Comparison of ENCODE assay signal across 32 cellular contexts in genomic region chr13:94579063-94579462, GRCh38. TPM values are rescaled to one million over a fixed set of nuclear protein-coding genes. Genes with fewer than 3 reads are reported as not detected.
DNase-seq lines count a peak whose midpoint lies in the region; ATAC-seq, FAIRE-seq and TF ChIP-seq lines count a peak whose summit lies in the region.
"Had no signal": no experiment of that assay in that cellular context is flagged by ENCODE, and none has a peak within 500 bp of the region (broad histone marks: within the 10 kb centered on the region; RNA-seq: fewer than 3 reads in every experiment).

No MANE protein-coding gene starts in this region.

- no peaks in the 10 kb centered on the region for H4K20me1 ChIP-seq in HepG2 (ENCODE audit: insufficient read depth, low read length)
- H4K20me1 ChIP-seq: BLaER1; BLaER1 treated with 17β-estradiol and CSF1 and Interleukin-3, amounts not matched to agents 10 nM and 100 nM had no signal

- TF ChIP-seq POLR2A in right lobe of liver (IDR thresholded peaks at IDR 0.05), result no peak
- TF ChIP-seq POLR2A in HepG2 (IDR thresholded peaks at IDR 0.05; ENCODE audit: insufficient read depth in 1 of 2, low read depth in 2 of 2, low read length in 2 of 2), result no peak
- no peak for TF ChIP-seq POLR2A in GM12891 (IDR thresholded peaks at IDR 0.05; ENCODE audit: low read depth, low read length)
- TF ChIP-seq POLR2A in prostate gland (IDR thresholded peaks at IDR 0.05), result no peak

- H3K4me2 ChIP-seq in HepG2 (ENCODE audit: low read depth, low read length), result no peak overlapping the region
- H3K4me2 ChIP-seq: A549; BLaER1; BLaER1 treated with 17β-estradiol and CSF1 and Interleukin-3, amounts not matched to agents 10 nM and 100 nM had no signal

- WGBS in right lobe of liver (ENCODE audit: insufficient coverage, low coverage, low lambda C conversion rate, missing lambda C conversion rate), result 33% methylated on average over 1 of the region's 1 CpG
- WGBS in HepG2 (ENCODE audit: low lambda C conversion rate), result 75% methylated on average over 1 of the region's 1 CpG
- 57% methylated on average over 1 of the region's 1 CpG for WGBS in prostate gland

- in situ Hi-C loops in HepG2 (cut with HindIII; ENCODE audit: extremely low pct_ligation_motif_present, low pct_unique_long_range_greater_than_20kb), result no loop called here

- H3K79me2 ChIP-seq in HepG2 (ENCODE audit: insufficient read depth, low read length), result peaks cover under 1% of the 10 kb centered on the region

- peak; percentile 42 to 65 (median 56) for ATAC-seq in right lobe of liver
- ATAC-seq in HepG2, result no peak
- peak; percentile 69 for ATAC-seq in left lobe of liver
- ATAC-seq: A549; CD8-positive, alpha-beta T cell had no signal

- intact Hi-C loops in right lobe of liver (cut with DNase I) (no loop called here), HepG2 (cut with micrococcal nuclease; ENCODE audit: unreplicated experiment) (no loop called here), prostate gland (cut with DNase I) (no loop called here)

- no peak overlapping the region for H3K9ac ChIP-seq in HepG2 (ENCODE audit: insufficient read depth, low read depth, low read length)
- H3K9ac ChIP-seq: BLaER1; BLaER1 treated with 17β-estradiol and CSF1 and Interleukin-3, amounts not matched to agents 10 nM and 100 nM had no signal

- no peak overlapping the region for H2AFZ ChIP-seq in HepG2 (ENCODE audit: low read length)

- no peak overlapping the region for H3K4me3 ChIP-seq in right lobe of liver
- no peak overlapping the region for H3K4me3 ChIP-seq in HepG2 (replicated peaks in 1 of 3; ENCODE audit: insufficient read depth in 1 of 3, low read depth in 2 of 3, low read length in 3 of 3)
- no peak overlapping the region for H3K4me3 ChIP-seq in prostate gland
- H3K4me3 ChIP-seq: A549; BLaER1; BLaER1 treated with 17β-estradiol and CSF1 and Interleukin-3, amounts not matched to agents 10 nM and 100 nM had no signal

- H3K4me1 ChIP-seq in right lobe of liver (peaks cover 0 to 16% (median 5%) of the 10 kb centered on the region in 4 donors), HepG2 (ENCODE audit: insufficient read depth, low read length) (no peaks in the 10 kb centered on the region), prostate gland (replicated peaks) (no peaks in the 10 kb centered on the region)
- H3K4me1 ChIP-seq: A549; BE2C; BLaER1; BLaER1 treated with 17β-estradiol and CSF1 and Interleukin-3, amounts not matched to agents 10 nM and 100 nM; Caco-2 had no signal

- peaks cover 5 to 80% (median 30%) of the 10 kb centered on the region in 4 donors for H3K36me3 ChIP-seq in right lobe of liver
- peaks cover 10 to 40% of the 10 kb centered on the region in 2 experiments for H3K36me3 ChIP-seq in HepG2 (replicated peaks in 1 of 2; ENCODE audit: control insufficient read depth in 1 of 2, insufficient read depth in 2 of 2, low read length in 2 of 2)
- peaks cover 3 to 4% of the 10 kb centered on the region in 2 donors for H3K36me3 ChIP-seq in prostate gland

- H3K27ac ChIP-seq in right lobe of liver (peak overlapping the region in 1 of 3 donors; percentile 18), HepG2 (ENCODE audit: extremely low read length, insufficient read depth, low read length) (no peak overlapping the region), prostate gland (no peak overlapping the region)
- H3K27ac ChIP-seq: 22Rv1; A549; BLaER1; BLaER1 treated with 17β-estradiol and CSF1 and Interleukin-3, amounts not matched to agents 10 nM and 100 nM; C4-2B had no signal

- BruUV-seq in HepG2 (replicated peaks; lab: Mats Ljungman, UMichigan), result no TSS peak

- no peak for TF ChIP-seq RAD21 in HepG2 (CRISPR knock-in tag; IDR thresholded peaks at IDR 0.05)

- no peak for FAIRE-seq in HepG2 (lab: Jason Lieb, UNC)
- peak; percentile 23 for FAIRE-seq in GM12891 (lab: Jason Lieb, UNC)
- FAIRE-seq: A549, D721Med had no signal

- CTCF ChIA-PET in HepG2 (lab: Yijun Ruan, JAX; ENCODE audit: low intra/inter-chr PET ratio, low total read pairs), result no interaction called here

- DNase-seq in right lobe of liver (no peak), HepG2 (ENCODE audit: low spot score) (no peak), GM12891 (ENCODE audit: insufficient read length, low spot score) (no peak), left lobe of liver (ENCODE audit: low spot score) (no peak), prostate gland (ENCODE audit: low spot score) (no peak), NCI-H2081 (lab: John Stamatoyannopoulos, UW) (no peak)
- DNase-seq: 8988T; ACHN; AML-193; BE2C; C1 segment of cervical spinal cord; Caco-2; Calu3; CD4-positive, alpha-beta memory T cell; CD4-positive, alpha-beta T cell; CD4-positive, CD25-positive, alpha-beta regulatory T cell; CD8-positive, alpha-beta memory T cell; CD8-positive, alpha-beta T cell; COR-L47; DMS 273 treated with DMSO at 0.1 percent for 48 hours; DMS153; DMS53; DMS79; DMS79 treated with DMSO at 0.1 percent for 48 hours; DND-41; EL had no signal

- no peaks in the 10 kb centered on the region for H3K27me3 ChIP-seq in right lobe of liver
- H3K27me3 ChIP-seq in HepG2 (ENCODE audit: control insufficient read depth in 1 of 2, insufficient read depth in 2 of 2, low read length in 2 of 2), result no peaks in the 10 kb centered on the region
- no peaks in the 10 kb centered on the region for H3K27me3 ChIP-seq in prostate gland (replicated peaks; ENCODE audit: insufficient read depth)
- H3K27me3 ChIP-seq: BE2C; BLaER1; BLaER1 treated with 17β-estradiol and CSF1 and Interleukin-3, amounts not matched to agents 10 nM and 100 nM had no signal

- TF ChIP-seq CTCF in right lobe of liver (IDR thresholded peaks at IDR 0.05), result no peak
- no peak for TF ChIP-seq CTCF in HepG2 (CRISPR knock-in tag; IDR thresholded peaks at IDR 0.05)
- no peak for TF ChIP-seq CTCF in prostate gland (IDR thresholded peaks at IDR 0.05)

- no peak for TF ChIP-seq EP300 in HepG2 (IDR thresholded peaks at IDR 0.05; ENCODE audit: low read depth in 2 of 2, low read length in 2 of 2)
- no peak for TF ChIP-seq EP300 in HepG2 (CRISPR knock-in tag; IDR thresholded peaks at IDR 0.05; ENCODE audit: borderline replicate concordance)

- POLR2A ChIA-PET in HepG2 (lab: Yijun Ruan, JAX), result no interaction called here

- no peaks in the 10 kb centered on the region for H3K9me3 ChIP-seq in right lobe of liver
- H3K9me3 ChIP-seq in HepG2 (ENCODE audit: low read length), result no peaks in the 10 kb centered on the region
- H3K9me3 ChIP-seq in prostate gland, result no peaks in the 10 kb centered on the region
- H3K9me3 ChIP-seq: A549, BE2C, Caco-2 had no signal

RNA-seq across cellular contexts. Expression of gene TGDS, which starts 16.9 kb away (rescaled TPM):
- 10 to 100 TPM in 2 of 6 experiments, 1 to 10 TPM in 4; 8.6 to 11.9 (median 9.6) TPM for total RNA-seq in right lobe of liver
- 17.9 and 25.0 TPM in 2 replicates for total RNA-seq in HepG2 (2016; rRNA removed; fragmentation: Illumina TruSeq; extraction: Trizol)
- 3.1 and 3.5 TPM in 2 replicates for total RNA-seq in HepG2 (2016; cell fraction: cytosol; rRNA removed; fragmentation: Illumina TruSeq; extraction: Trizol; ENCODE audit: low read depth)
- 18.9 and 24.5 TPM in 2 replicates for total RNA-seq in HepG2 (2016; cell fraction: insoluble cytoplasmic fraction; rRNA removed; fragmentation: Illumina TruSeq; extraction: Trizol)
- 9.0 and 9.3 TPM in 2 replicates for total RNA-seq in HepG2 (2016; cell fraction: membrane; rRNA removed; fragmentation: Illumina TruSeq; extraction: Trizol)
- total RNA-seq in HepG2 (2016; cell fraction: nucleus; rRNA removed; fragmentation: Illumina TruSeq; extraction: Trizol), result 15.1 and 17.3 TPM in 2 replicates
- polyA plus RNA-seq in HepG2 (2011; rRNA removed), result 11.8 and 15.5 TPM in 2 replicates
- polyA plus RNA-seq in HepG2 (2011; cell fraction: cytosol; rRNA removed), result 6.1 and 9.6 TPM in 2 replicates
- 5.9 and 6.6 TPM in 2 replicates for polyA plus RNA-seq in HepG2 (2011; cell fraction: nucleus; rRNA removed)
- polyA plus RNA-seq in HepG2 (2012), result 8.9 and 12.5 TPM in 2 replicates
- polyA plus RNA-seq in HepG2 (2016; cell fraction: cytosol; fragmentation: Illumina TruSeq; extraction: Trizol; ENCODE audit: low read depth), result 1.9 and 2.0 TPM in 2 replicates
- 21.1 and 21.3 TPM in 2 replicates for polyA plus RNA-seq in HepG2 (2016; cell fraction: insoluble cytoplasmic fraction; fragmentation: Illumina TruSeq; extraction: Trizol; ENCODE audit: low read depth)
- polyA plus RNA-seq in HepG2 (2016; cell fraction: membrane; fragmentation: Illumina TruSeq; extraction: Trizol; ENCODE audit: low read depth), result 5.1 and 5.5 TPM in 2 replicates
- 20.2 and 23.5 TPM in 2 replicates for polyA plus RNA-seq in HepG2 (2016; cell fraction: nucleus; fragmentation: Illumina TruSeq; extraction: Trizol; ENCODE audit: insufficient read depth, low read depth)
- polyA minus RNA-seq in HepG2 (2011; rRNA and poly(A)+ RNA removed; ENCODE audit: low replicate concordance), result 4.5 and 4.8 TPM in 2 replicates
- polyA minus RNA-seq in HepG2 (2011; cell fraction: cytosol; rRNA and poly(A)+ RNA removed), result 7.3 and 8.0 TPM in 2 replicates
- 19.0 and 21.1 TPM in 2 replicates for polyA minus RNA-seq in HepG2 (2011; cell fraction: nucleus; rRNA and poly(A)+ RNA removed)
- polyA plus RNA-seq in GM12891 (2012; ENCODE audit: low read depth, missing spikeins), result 9.2 TPM
- 8.4 TPM for total RNA-seq in left lobe of liver
- total RNA-seq in prostate gland, result 10 to 100 TPM in 1 of 2 donors, 1 to 10 TPM in 1; 9.0 to 11.3 TPM

RNA-seq across cellular contexts. Expression of gene GPR180, which starts 22.6 kb away (rescaled TPM):
- total RNA-seq in right lobe of liver, result 1 to 10 TPM; 4.1 to 7.9 (median 5.0) TPM
- total RNA-seq in HepG2 (2016; rRNA removed; fragmentation: Illumina TruSeq; extraction: Trizol), result not detected in 2 replicates
- not detected in 2 replicates for total RNA-seq in HepG2 (2016; cell fraction: cytosol; rRNA removed; fragmentation: Illumina TruSeq; extraction: Trizol; ENCODE audit: low read depth)
- under 0.01 TPM in 1 of 2 replicates, not detected in the other for total RNA-seq in HepG2 (2016; cell fraction: insoluble cytoplasmic fraction; rRNA removed; fragmentation: Illumina TruSeq; extraction: Trizol)
- total RNA-seq in HepG2 (2016; cell fraction: membrane; rRNA removed; fragmentation: Illumina TruSeq; extraction: Trizol), result 0.03 TPM in 2 replicates
- not detected in 2 replicates for total RNA-seq in HepG2 (2016; cell fraction: nucleus; rRNA removed; fragmentation: Illumina TruSeq; extraction: Trizol)
- polyA plus RNA-seq in HepG2 (2011; rRNA removed), result not detected in 2 replicates
- not detected in 2 replicates for polyA plus RNA-seq in HepG2 (2011; cell fraction: cytosol; rRNA removed)
- polyA plus RNA-seq in HepG2 (2011; cell fraction: nucleus; rRNA removed), result not detected in 2 replicates
- 0.01 TPM in 2 replicates for polyA plus RNA-seq in HepG2 (2012)
- polyA plus RNA-seq in HepG2 (2016; cell fraction: cytosol; fragmentation: Illumina TruSeq; extraction: Trizol; ENCODE audit: low read depth), result not detected in 2 replicates
- not detected in 2 replicates for polyA plus RNA-seq in HepG2 (2016; cell fraction: insoluble cytoplasmic fraction; fragmentation: Illumina TruSeq; extraction: Trizol; ENCODE audit: low read depth)
- not detected in 2 replicates for polyA plus RNA-seq in HepG2 (2016; cell fraction: membrane; fragmentation: Illumina TruSeq; extraction: Trizol; ENCODE audit: low read depth)
- not detected in 2 replicates for polyA plus RNA-seq in HepG2 (2016; cell fraction: nucleus; fragmentation: Illumina TruSeq; extraction: Trizol; ENCODE audit: insufficient read depth, low read depth)
- polyA minus RNA-seq in HepG2 (2011; rRNA and poly(A)+ RNA removed; ENCODE audit: low replicate concordance), result 4.1 TPM in 1 of 2 replicates, not detected in the other
- not detected in 2 replicates for polyA minus RNA-seq in HepG2 (2011; cell fraction: cytosol; rRNA and poly(A)+ RNA removed)
- under 0.01 TPM in 1 of 2 replicates, not detected in the other for polyA minus RNA-seq in HepG2 (2011; cell fraction: nucleus; rRNA and poly(A)+ RNA removed)
- 1.8 TPM for polyA plus RNA-seq in GM12891 (2012; ENCODE audit: low read depth, missing spikeins)
- total RNA-seq in left lobe of liver, result 4.7 TPM
- total RNA-seq in prostate gland, result 1 to 10 TPM; 2.7 to 5.4 TPM
